27 cellular contexts compared by ENCODE assay signal in genomic region chr17:51682115-51682514, GRCh38.
"Had no signal": no experiment of that assay in that cellular context is flagged by ENCODE, and none has a peak within 500 bp of the region (broad histone marks: within the 10 kb centered on the region; RNA-seq: fewer than 3 reads in every experiment).

No MANE protein-coding gene starts in this region.

- H3K27me3 Mint-ChIP-seq: stimulated activated naive B cell treated with anti-CD40 and anti-IgM and Interleukin-4, amounts not matched to agents 10 μg/mL and 1 μg/mL and 100 μg/mL, for 72 hours had no signal

- H3K4me3 ChIP-seq: left ventricle myocardium inferior, lung, neural progenitor cell, psoas muscle, right lobe of liver, smooth muscle cell, stomach, testis, thyroid gland, transverse colon, upper lobe of left lung, vagina had no signal

- DNase-seq: hippocampal formation; left ventricle myocardium inferior; mesendoderm; naive B cell; natural killer cell; nephron progenitor cell; occipital lobe; psoas muscle; right lobe of liver; stimulated activated CD4-positive, alpha-beta T cell treated with anti-CD3 and anti-CD28 coated beads, Interleukin-1b, Interleukin-23, amount 100 ng/mL, for 48 hours; stimulated activated CD4-positive, alpha-beta T cell treated with anti-CD3 and anti-CD28 coated beads, Interleukin-2, amount 100 ng/mL, for 48 hours; stimulated activated CD4-positive, alpha-beta T cell treated with anti-CD3 and anti-CD28 coated beads, Interleukin-4, amount 100 ng/mL, for 4 hours; stimulated activated CD8-positive, alpha-beta memory T cell treated with anti-CD3 and anti-CD28 coated beads, Interleukin-4, amount 100 ng/mL, for 48 hours; stimulated activated naive B cell treated with anti-CD40 and anti-IgM and Interleukin-4, amounts not matched to agents 10 μg/mL and 1 μg/mL and 100 μg/mL, for 72 hours; stimulated activated naive CD8-positive, alpha-beta T cell treated with anti-CD3 and anti-CD28 coated beads, Interleukin-15, Interleukin-2, amounts not matched to agents 100 U/mL and 50 U/mL, for 24 hours; stomach; testis; thyroid gland; transverse colon; upper lobe of left lung had no signal

- H3K4me1 Mint-ChIP-seq: mesothelial cell of epicardium; naive B cell; neural progenitor cell; stimulated activated naive B cell treated with anti-CD40 and anti-IgM and Interleukin-4, amounts not matched to agents 10 μg/mL and 1 μg/mL and 100 μg/mL, for 72 hours had no signal

- H3K4me3 Mint-ChIP-seq: mesothelial cell of epicardium; naive B cell; natural killer cell; nephron progenitor cell; neural progenitor cell; stimulated activated naive B cell treated with anti-CD40 and anti-IgM and Interleukin-4, amounts not matched to agents 10 μg/mL and 1 μg/mL and 100 μg/mL, for 72 hours had no signal

- H2AFZ ChIP-seq: neural progenitor cell, parathyroid adenoma had no signal

- H3K9me3 ChIP-seq: left ventricle myocardium inferior, neutrophil, psoas muscle, right lobe of liver, stomach, testis, thyroid gland, transverse colon, upper lobe of left lung, vagina had no signal

- H3K4me2 ChIP-seq: neural progenitor cell, smooth muscle cell had no signal

- H3K27ac Mint-ChIP-seq: mesothelial cell of epicardium; naive B cell; natural killer cell; nephron progenitor cell; neural progenitor cell; stimulated activated naive B cell treated with anti-CD40 and anti-IgM and Interleukin-4, amounts not matched to agents 10 μg/mL and 1 μg/mL and 100 μg/mL, for 72 hours had no signal

- H3K9me3 Mint-ChIP-seq: mesothelial cell of epicardium, natural killer cell, nephron progenitor cell, neural progenitor cell had no signal

- H3K36me3 ChIP-seq: left ventricle myocardium inferior, neural progenitor cell, neutrophil, right lobe of liver, stomach, thyroid gland, transverse colon, upper lobe of left lung, vagina had no signal

- H3K79me2 ChIP-seq: parathyroid adenoma had no signal

- H3K36me3 Mint-ChIP-seq: mesothelial cell of epicardium; naive B cell; natural killer cell; neural progenitor cell; stimulated activated naive B cell treated with anti-CD40 and anti-IgM and Interleukin-4, amounts not matched to agents 10 μg/mL and 1 μg/mL and 100 μg/mL, for 72 hours had no signal

- H3K27me3 ChIP-seq: neural progenitor cell, neutrophil, right lobe of liver, testis, thyroid gland, transverse colon, upper lobe of left lung, vagina had no signal

- H3K27ac ChIP-seq: left ventricle myocardium inferior, neural progenitor cell, neutrophil, parathyroid adenoma, psoas muscle, right lobe of liver, stomach, testis, thyroid gland, transverse colon, upper lobe of left lung, vagina had no signal

- H3K4me1 ChIP-seq: left ventricle myocardium inferior, neural progenitor cell, parathyroid adenoma, psoas muscle, right lobe of liver, stomach, testis, thyroid gland, transverse colon, upper lobe of left lung, vagina had no signal

- H3K9ac ChIP-seq: neural progenitor cell, parathyroid adenoma had no signal
